ENCODE assay signal across 8 cellular contexts in genomic region chr4:680565-680930, GRCh38. TPM values are rescaled to one million over a fixed set of nuclear protein-coding genes. Genes with fewer than 3 reads are reported as not detected.
DNase-seq lines count a peak whose midpoint lies in the region; ATAC-seq and TF ChIP-seq lines count a peak whose summit lies in the region.

No MANE protein-coding gene starts in this region.

- peak overlapping the region; percentile 73 for H3K4me3 ChIP-seq in coronary artery

- peaks cover 7 to 17% of the 10 kb centered on the region in 2 donors for H3K36me3 Mint-ChIP-seq in CD14-positive monocyte
- no peaks in the 10 kb centered on the region for H3K36me3 Mint-ChIP-seq in natural killer cell

- ATAC-seq in HG03378 (IDR thresholded peaks at IDR 0.05; ENCODE audit: unreplicated experiment), result peak; percentile 19
- peak; percentile 59 to 71 (median 68) for ATAC-seq in natural killer cell
- no peak for ATAC-seq in HG03025 (IDR thresholded peaks at IDR 0.05; ENCODE audit: low FRiP score, unreplicated experiment)

- H3K27ac Mint-ChIP-seq in CD14-positive monocyte, result peak overlapping the region in 2 of 7 donors; percentile 46 to 50
- peak overlapping the region; percentile 90 for H3K27ac Mint-ChIP-seq in natural killer cell

- H3K27ac ChIP-seq in coronary artery, result no peak overlapping the region

- H3K27me3 Mint-ChIP-seq in CD14-positive monocyte (ENCODE audit: low read depth in 3 of 3) (peaks cover 5 to 19% (median 10%) of the 10 kb centered on the region in 3 donors), natural killer cell (ENCODE audit: low read depth in 2 of 2) (no peaks in the 10 kb centered on the region)

- H3K4me1 Mint-ChIP-seq in CD14-positive monocyte (peaks cover 25% of the 10 kb centered on the region), natural killer cell (peaks cover 11 to 27% of the 10 kb centered on the region in 2 donors)

- H3K4me3 Mint-ChIP-seq in CD14-positive monocyte (peak overlapping the region; percentile 56 to 75), natural killer cell (peak overlapping the region; percentile 69)

- TF ChIP-seq CTCF in CD14-positive monocyte (IDR thresholded peaks at IDR 0.05) (no peak), coronary artery (IDR thresholded peaks at IDR 0.05) (no peak), natural killer cell (IDR thresholded peaks at IDR 0.05) (no peak)

- H3K9me3 Mint-ChIP-seq in CD14-positive monocyte (peaks cover 0 to 2% (median 0%) of the 10 kb centered on the region in 7 donors), natural killer cell (no peaks in the 10 kb centered on the region)

- intact Hi-C loops in CD14-positive monocyte (cut with micrococcal nuclease) (loop anchor here in 1 of 2 donors (5.0 to 10.0 kb wide), 2 partner anchors 102 to 346 kb away; partner anchors contain the start of gene ZNF141), natural killer cell (cut with micrococcal nuclease) (loop anchor here (2.0 kb wide), 1 partner anchor 24 kb away; the partner anchor contains the start of gene PCGF3)

- DNase-seq in CD14-positive monocyte (ENCODE audit: low spot score) (peak; percentile 52), coronary artery (ENCODE audit: low spot score) (no peak), natural killer cell (no peak), HPDE6-E6E7 (ENCODE audit: extremely low spot score) (no peak), NCI-H1930 (lab: John Stamatoyannopoulos, UW) (no peak), DMS153 (lab: John Stamatoyannopoulos, UW) (no peak)

RNA-seq across cellular contexts. Expression of gene MYL5, which starts 6.2 kb away (rescaled TPM):
- 1 to 10 TPM; 4.2 to 7.2 TPM for polyA plus RNA-seq in CD14-positive monocyte
- 10 to 100 TPM; 23.4 to 39.5 (median 30.1) TPM for total RNA-seq in natural killer cell

RNA-seq across cellular contexts. Expression of gene ATP5ME, which starts 6.5 kb away (rescaled TPM):
- polyA plus RNA-seq in CD14-positive monocyte, result 100 to 1,000 TPM; 367 to 397 TPM
- 100 to 1,000 TPM; 114 to 140 (median 136) TPM for total RNA-seq in natural killer cell

RNA-seq across cellular contexts. Expression of gene SLC49A3, which starts 8.4 kb away (rescaled TPM):
- 10 to 100 TPM in 1 of 2 donors, 1 to 10 TPM in 1; 9.5 to 11.1 TPM for polyA plus RNA-seq in CD14-positive monocyte
- 10 to 100 TPM; 10.0 to 14.9 (median 10.4) TPM for total RNA-seq in natural killer cell

RNA-seq across cellular contexts. Expression of gene PCGF3, which starts 25.1 kb away (rescaled TPM):
- polyA plus RNA-seq in CD14-positive monocyte, result 1 to 10 TPM; 7.0 to 8.3 TPM
- total RNA-seq in natural killer cell, result 100 to 1,000 TPM in 1 of 3 donors, 10 to 100 TPM in 2; 71.2 to 101 (median 97.2) TPM

RNA-seq across cellular contexts. Expression of gene PDE6B, which starts 55.2 kb away (rescaled TPM):
- polyA plus RNA-seq in CD14-positive monocyte, result 1 to 10 TPM; 3.7 to 6.3 TPM
- total RNA-seq in natural killer cell, result 10 to 100 TPM; 15.8 to 18.8 (median 17.2) TPM
